Comparison of ENCODE assay signal across 21 cellular contexts in the genomic region with DNA sequence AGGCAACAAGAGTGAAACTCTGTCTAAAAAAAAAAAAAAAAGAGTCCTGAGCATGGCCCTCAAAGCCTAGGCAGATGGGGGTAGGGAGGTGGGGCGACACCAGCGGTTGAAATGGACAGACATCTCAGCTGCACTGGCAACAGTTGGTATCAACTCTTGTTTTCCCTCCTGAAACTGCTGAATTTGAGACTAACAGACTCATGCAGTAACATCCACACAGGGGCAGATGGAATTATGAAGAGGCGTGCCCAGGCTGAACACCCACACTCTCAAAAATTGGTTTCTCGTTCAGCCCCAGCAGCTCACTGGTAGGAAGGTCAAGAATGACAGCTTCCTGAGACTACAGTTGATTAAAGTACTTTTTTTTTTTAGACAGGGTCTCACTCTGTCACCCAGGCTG. TPM values are rescaled to one million over a fixed set of nuclear protein-coding genes. Genes with fewer than 3 reads are reported as not detected.
DNase-seq lines count a peak whose midpoint lies in the region; ATAC-seq and TF ChIP-seq lines count a peak whose summit lies in the region.
"Had no signal": no experiment of that assay in that cellular context is flagged by ENCODE, and none has a peak within 500 bp of the region (broad histone marks: within the 10 kb centered on the region; RNA-seq: fewer than 3 reads in every experiment).

No MANE protein-coding gene starts in this region.

- peaks cover 70% of the 10 kb centered on the region for H3K4me1 Mint-ChIP-seq in activated naive CD4-positive, alpha-beta T cell treated with anti-CD3 and anti-CD28 coated beads, Interleukin-2, amount 50 U/mL, for 24 hours
- peaks cover 84% of the 10 kb centered on the region for H3K4me1 Mint-ChIP-seq in activated naive CD4-positive, alpha-beta T cell treated with anti-CD3 and anti-CD28 coated beads, Interleukin-2, amount 10 ng/mL, durations not matched to agents 7 days and 5 days
- H3K4me1 Mint-ChIP-seq in activated CD4-positive, alpha-beta memory T cell treated with anti-CD3 and anti-CD28 coated beads, Interleukin-2, amount 10 ng/mL, durations not matched to agents 7 days and 5 days: peaks cover 83% of the 10 kb centered on the region
- H3K4me1 Mint-ChIP-seq in stimulated activated naive B cell treated with anti-CD40 and anti-IgM and Interleukin-4, amounts not matched to agents 10 μg/mL and 1 μg/mL and 100 μg/mL, for 72 hours: peaks cover 17 to 34% of the 10 kb centered on the region in 2 donors

- no peaks in the 10 kb centered on the region for H3K27me3 Mint-ChIP-seq in activated naive CD4-positive, alpha-beta T cell treated with anti-CD3 and anti-CD28 coated beads, Interleukin-2, amount 50 U/mL, for 24 hours
- no peaks in the 10 kb centered on the region for H3K27me3 Mint-ChIP-seq in activated naive CD4-positive, alpha-beta T cell treated with anti-CD3 and anti-CD28 coated beads, Interleukin-2, amount 10 ng/mL, durations not matched to agents 7 days and 5 days
- H3K27me3 Mint-ChIP-seq in activated CD4-positive, alpha-beta memory T cell treated with anti-CD3 and anti-CD28 coated beads, Interleukin-2, amount 10 ng/mL, durations not matched to agents 7 days and 5 days: no peaks in the 10 kb centered on the region
- H3K27me3 Mint-ChIP-seq in stimulated activated naive B cell treated with anti-CD40 and anti-IgM and Interleukin-4, amounts not matched to agents 10 μg/mL and 1 μg/mL and 100 μg/mL, for 72 hours: no peaks in the 10 kb centered on the region

- no peak overlapping the region for H3K4me3 Mint-ChIP-seq in activated naive CD4-positive, alpha-beta T cell treated with anti-CD3 and anti-CD28 coated beads, Interleukin-2, amount 50 U/mL, for 24 hours
- H3K4me3 Mint-ChIP-seq in activated naive CD4-positive, alpha-beta T cell treated with anti-CD3 and anti-CD28 coated beads, Interleukin-2, amount 10 ng/mL, durations not matched to agents 7 days and 5 days: no peak overlapping the region
- no peak overlapping the region for H3K4me3 Mint-ChIP-seq in activated CD4-positive, alpha-beta memory T cell treated with anti-CD3 and anti-CD28 coated beads, Interleukin-2, amount 10 ng/mL, durations not matched to agents 7 days and 5 days
- no peak overlapping the region for H3K4me3 Mint-ChIP-seq in stimulated activated naive B cell treated with anti-CD40 and anti-IgM and Interleukin-4, amounts not matched to agents 10 μg/mL and 1 μg/mL and 100 μg/mL, for 72 hours
- H3K4me3 Mint-ChIP-seq: GM23338, mesothelial cell of epicardium had no signal

- POLR2A ChIA-PET in activated CD4-positive, alpha-beta memory T cell treated with anti-CD3 and anti-CD28 coated beads, Interleukin-2, amount 10 ng/mL, durations not matched to agents 7 days and 5 days (lab: Charles Lee): interaction anchor here (0.6 to 1.3 kb wide), 3 partner anchors 18 to 74 kb away, joined by 3 to 5 read pairs (median 3); partner anchors contain the start of gene ZNF101

- H3K9me3 ChIP-seq in prostate gland: no peaks in the 10 kb centered on the region
- H3K9me3 ChIP-seq: Caco-2, neutrophil, sigmoid colon had no signal

- no peak for TF ChIP-seq POLR2A in prostate gland (IDR thresholded peaks at IDR 0.05)

- WGBS in prostate gland: 88% methylated on average over 4 of the region's 4 CpGs

- CTCF ChIA-PET in activated naive CD4-positive, alpha-beta T cell treated with anti-CD3 and anti-CD28 coated beads, Interleukin-2, amount 10 ng/mL, durations not matched to agents 7 days and 5 days (lab: Charles Lee): no interaction called here
- CTCF ChIA-PET in activated CD4-positive, alpha-beta memory T cell treated with anti-CD3 and anti-CD28 coated beads, Interleukin-2, amount 10 ng/mL, durations not matched to agents 7 days and 5 days (lab: Charles Lee): interaction anchor here (1.1 kb wide), 1 partner anchor 11 kb away, joined by 3 read pairs; no protein-coding TSS in a partner anchor

- no peaks in the 10 kb centered on the region for H3K9me3 Mint-ChIP-seq in activated naive CD4-positive, alpha-beta T cell treated with anti-CD3 and anti-CD28 coated beads, Interleukin-2, amount 50 U/mL, for 24 hours
- H3K9me3 Mint-ChIP-seq in activated naive CD4-positive, alpha-beta T cell treated with anti-CD3 and anti-CD28 coated beads, Interleukin-2, amount 10 ng/mL, durations not matched to agents 7 days and 5 days: no peaks in the 10 kb centered on the region
- H3K9me3 Mint-ChIP-seq in activated CD4-positive, alpha-beta memory T cell treated with anti-CD3 and anti-CD28 coated beads, Interleukin-2, amount 10 ng/mL, durations not matched to agents 7 days and 5 days: no peaks in the 10 kb centered on the region
- no peaks in the 10 kb centered on the region for H3K9me3 Mint-ChIP-seq in stimulated activated naive B cell treated with anti-CD40 and anti-IgM and Interleukin-4, amounts not matched to agents 10 μg/mL and 1 μg/mL and 100 μg/mL, for 72 hours
- H3K9me3 Mint-ChIP-seq: GM23338, mesothelial cell of epicardium had no signal

- H3K36me3 ChIP-seq in prostate gland: no peaks in the 10 kb centered on the region
- H3K36me3 ChIP-seq: neutrophil, sigmoid colon had no signal

- TF ChIP-seq CTCF in prostate gland (IDR thresholded peaks at IDR 0.05): no peak

- DNase-seq in activated naive CD4-positive, alpha-beta T cell treated with anti-CD3 and anti-CD28 coated beads, Interleukin-2, amount 10 ng/mL, durations not matched to agents 7 days and 5 days: no peak
- DNase-seq in NCI-H1694 treated with DMSO at 0.1 percent for 48 hours (lab: John Stamatoyannopoulos, UW): peak; percentile 94
- no peak for DNase-seq in activated CD4-positive, alpha-beta memory T cell treated with anti-CD3 and anti-CD28 coated beads, Interleukin-2, amount 10 ng/mL, durations not matched to agents 7 days and 5 days
- DNase-seq in stimulated activated naive B cell treated with anti-CD40 and anti-IgM and Interleukin-4, amounts not matched to agents 10 μg/mL and 1 μg/mL and 100 μg/mL, for 72 hours: no peak
- no peak for DNase-seq in prostate gland (ENCODE audit: low spot score)
- DNase-seq in putamen (ENCODE audit: low spot score): no peak
- DNase-seq: ACHN; activated CD4-positive, CD25-positive, alpha-beta regulatory T cell treated with anti-CD3 and anti-CD28 coated beads, Interleukin-2, amount 50 U/mL, for 72 hours; activated effector memory CD4-positive, alpha-beta T cell treated with Interleukin-2 at 50 U/mL for 16 hours; Caco-2; KG1; NCI-H1105; NCI-H226; SHP77; sigmoid colon had no signal

- peak overlapping the region; percentile 70 for H3K27ac Mint-ChIP-seq in activated naive CD4-positive, alpha-beta T cell treated with anti-CD3 and anti-CD28 coated beads, Interleukin-2, amount 50 U/mL, for 24 hours
- no peak overlapping the region for H3K27ac Mint-ChIP-seq in activated naive CD4-positive, alpha-beta T cell treated with anti-CD3 and anti-CD28 coated beads, Interleukin-2, amount 10 ng/mL, durations not matched to agents 7 days and 5 days
- H3K27ac Mint-ChIP-seq in activated CD4-positive, alpha-beta memory T cell treated with anti-CD3 and anti-CD28 coated beads, Interleukin-2, amount 10 ng/mL, durations not matched to agents 7 days and 5 days: peak overlapping the region; percentile 68
- H3K27ac Mint-ChIP-seq in stimulated activated naive B cell treated with anti-CD40 and anti-IgM and Interleukin-4, amounts not matched to agents 10 μg/mL and 1 μg/mL and 100 μg/mL, for 72 hours: peak overlapping the region; percentile 56
- H3K27ac Mint-ChIP-seq: GM23338, mesothelial cell of epicardium had no signal

- intact Hi-C loops in prostate gland (cut with DNase I): no loop called here

- no peaks in the 10 kb centered on the region for H3K27me3 ChIP-seq in prostate gland (replicated peaks; ENCODE audit: insufficient read depth)
- H3K27me3 ChIP-seq: neutrophil, sigmoid colon had no signal

- peaks cover 2% of the 10 kb centered on the region for H3K36me3 Mint-ChIP-seq in activated naive CD4-positive, alpha-beta T cell treated with anti-CD3 and anti-CD28 coated beads, Interleukin-2, amount 50 U/mL, for 24 hours
- H3K36me3 Mint-ChIP-seq in activated naive CD4-positive, alpha-beta T cell treated with anti-CD3 and anti-CD28 coated beads, Interleukin-2, amount 10 ng/mL, durations not matched to agents 7 days and 5 days: peaks cover 50% of the 10 kb centered on the region
- peaks cover 59% of the 10 kb centered on the region for H3K36me3 Mint-ChIP-seq in activated CD4-positive, alpha-beta memory T cell treated with anti-CD3 and anti-CD28 coated beads, Interleukin-2, amount 10 ng/mL, durations not matched to agents 7 days and 5 days (ENCODE audit: low read depth)
- no peaks in the 10 kb centered on the region for H3K36me3 Mint-ChIP-seq in stimulated activated naive B cell treated with anti-CD40 and anti-IgM and Interleukin-4, amounts not matched to agents 10 μg/mL and 1 μg/mL and 100 μg/mL, for 72 hours

- H3K4me1 ChIP-seq in prostate gland (replicated peaks): peaks cover 3% of the 10 kb centered on the region

- no peak overlapping the region for H3K4me3 ChIP-seq in prostate gland
- H3K4me3 ChIP-seq: GM23338, sigmoid colon had no signal

- no peak for ATAC-seq in stimulated activated naive B cell treated with anti-CD40 and anti-IgM and Interleukin-4, amounts not matched to agents 10 μg/mL and 1 μg/mL and 100 μg/mL, for 72 hours (replicated peaks)
- no peak for ATAC-seq in HG02623 (IDR thresholded peaks at IDR 0.05; ENCODE audit: unreplicated experiment)
- ATAC-seq: GM23338 had no signal

- no peak overlapping the region for H3K27ac ChIP-seq in prostate gland
- H3K27ac ChIP-seq: HL-60, neutrophil, sigmoid colon had no signal

RNA-seq across cellular contexts. Expression of gene PBX4, which starts 24.1 kb away (rescaled TPM):
- total RNA-seq in activated CD4-positive, alpha-beta memory T cell treated with anti-CD3 and anti-CD28 coated beads, Interleukin-2, amount 10 ng/mL, durations not matched to agents 7 days and 5 days: 10 to 100 TPM; 49.0 to 55.6 TPM
- 10 to 100 TPM in 1 of 2 donors, 1 to 10 TPM in 1; 2.6 to 10.6 TPM for total RNA-seq in prostate gland

RNA-seq across cellular contexts. Expression of gene LPAR2, which starts 33.6 kb away (rescaled TPM):
- 10 to 100 TPM; 43.2 to 46.2 TPM for total RNA-seq in activated CD4-positive, alpha-beta memory T cell treated with anti-CD3 and anti-CD28 coated beads, Interleukin-2, amount 10 ng/mL, durations not matched to agents 7 days and 5 days
- total RNA-seq in prostate gland: 100 to 1,000 TPM in 1 of 2 donors, 10 to 100 TPM in 1; 39.7 to 167 TPM

RNA-seq across cellular contexts. Expression of gene GMIP, which starts 49.1 kb away (rescaled TPM):
- 100 to 1,000 TPM; 111 to 112 TPM for total RNA-seq in activated CD4-positive, alpha-beta memory T cell treated with anti-CD3 and anti-CD28 coated beads, Interleukin-2, amount 10 ng/mL, durations not matched to agents 7 days and 5 days
- 10 to 100 TPM; 10.2 to 11.6 TPM for total RNA-seq in prostate gland

RNA-seq across cellular contexts. Expression of gene CILP2, which starts 56.3 kb away (rescaled TPM):
- under 1 TPM in 1 of 2 experiments, not detected in 1; 0.08 TPM for total RNA-seq in activated CD4-positive, alpha-beta memory T cell treated with anti-CD3 and anti-CD28 coated beads, Interleukin-2, amount 10 ng/mL, durations not matched to agents 7 days and 5 days
- total RNA-seq in prostate gland: 1 to 10 TPM in 1 of 2 donors, under 1 TPM in 1; 0.68 to 3.7 TPM

Comparison
In these comparisons a context has a peak if more than half of its experiments do, and no peak if none do; other contexts are left out.
1. RNA of gene PBX4, which starts 24.1 kb away (total RNA-seq): 49.0 to 55.6 TPM in activated CD4-positive, alpha-beta memory T cell treated with anti-CD3 and anti-CD28 coated beads, Interleukin-2, amount 10 ng/mL, durations not matched to agents 7 days and 5 days; 2.6 to 10.6 TPM in prostate gland; every median in the first group is over 4 times any median in the second.
2. RNA of gene GMIP, which starts 49.1 kb away (total RNA-seq): 111 to 112 TPM in activated CD4-positive, alpha-beta memory T cell treated with anti-CD3 and anti-CD28 coated beads, Interleukin-2, amount 10 ng/mL, durations not matched to agents 7 days and 5 days; 10.2 to 11.6 TPM in prostate gland; every median in the first group is over 4 times any median in the second.